In the genomic region with DNA sequence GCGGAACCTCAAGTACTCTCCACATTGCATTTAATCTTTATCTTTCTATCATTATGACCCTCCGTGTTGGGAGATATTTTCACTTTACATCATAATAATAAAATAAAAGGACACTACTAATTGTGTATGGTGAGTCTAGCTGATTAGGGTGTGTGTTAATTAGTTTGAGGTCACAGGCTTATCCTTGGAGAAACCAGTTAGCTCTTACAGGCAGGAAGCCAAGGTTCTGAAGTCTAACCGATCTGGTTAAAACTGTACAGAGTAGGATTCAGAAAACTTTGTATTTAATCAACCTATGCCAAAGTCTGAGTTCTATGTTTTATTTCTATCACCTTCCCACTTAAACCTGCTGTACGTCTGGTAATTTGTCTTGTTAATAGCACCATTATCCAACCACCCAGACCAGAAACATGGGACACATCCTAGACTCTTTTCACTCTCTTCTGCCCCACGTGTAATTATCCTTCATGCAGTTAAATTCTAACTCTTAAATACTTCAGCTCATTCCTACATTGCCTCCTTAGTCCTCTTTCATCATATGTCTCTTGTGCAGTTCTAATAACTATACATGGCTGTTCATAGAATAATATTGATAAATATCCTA, we compare ENCODE assay signal across 17 cellular contexts. TPM values are rescaled to one million over a fixed set of nuclear protein-coding genes. Genes with fewer than 3 reads are reported as not detected.
A peak's percentile ranks its signal among the peaks of the same experiment; 100 is the strongest.
DNase-seq lines count a peak whose midpoint lies in the region; ATAC-seq and TF ChIP-seq lines count a peak whose summit lies in the region.
"Had no signal": no experiment of that assay in that cellular context is flagged by ENCODE, and none has a peak within 500 bp of the region (broad histone marks: within the 10 kb centered on the region; RNA-seq: fewer than 3 reads in every experiment).

No MANE protein-coding gene starts in this region.

- peaks cover 58% of the 10 kb centered on the region for H3K36me3 Mint-ChIP-seq in T-helper 2 cell treated with Interferon-gamma antibody and Interleukin-4, amounts not matched to agents 5 μg/mL and 100 μg/mL, for 36 hours (ENCODE audit: low read depth)
- H3K36me3 Mint-ChIP-seq in activated T-helper 17 cell treated with anti-CD3 and anti-CD28 coated beads, Interleukin-2, amount 50 U/mL, for 72 hours (ENCODE audit: low read depth), result peaks cover 94% of the 10 kb centered on the region

- H4K20me1 ChIP-seq in GM23248 (ENCODE audit: insufficient read depth) (peaks cover 28% of the 10 kb centered on the region), osteoblast (ENCODE audit: insufficient read depth, low read length) (peaks cover 39% of the 10 kb centered on the region)

- H3K9me2 ChIP-seq in GM23248 (ENCODE audit: insufficient read depth), result no peaks in the 10 kb centered on the region

- H3K27me3 Mint-ChIP-seq in T-helper 2 cell treated with Interferon-gamma antibody and Interleukin-4, amounts not matched to agents 5 μg/mL and 100 μg/mL, for 36 hours (ENCODE audit: low read depth), result no peaks in the 10 kb centered on the region
- H3K27me3 Mint-ChIP-seq in activated T-helper 17 cell treated with anti-CD3 and anti-CD28 coated beads, Interleukin-2, amount 50 U/mL, for 72 hours, result no peaks in the 10 kb centered on the region
- H3K27me3 Mint-ChIP-seq: activated naive CD8-positive, alpha-beta T cell treated with anti-CD3 and anti-CD28 coated beads, Interleukin-2, amount 10 ng/mL, durations not matched to agents 7 days and 5 days; effector memory CD8-positive, alpha-beta T cell had no signal

- H3K36me3 ChIP-seq in GM23248 (ENCODE audit: low read depth) (peaks cover 38% of the 10 kb centered on the region), osteoblast (ENCODE audit: insufficient read depth, low read length) (peaks cover 20% of the 10 kb centered on the region)

- WGBS in GM23248 (ENCODE audit: low coverage in 1 of 2, low lambda C conversion rate in 2 of 2, missing lambda C conversion rate in 2 of 2), 2 experiments, result 77 to 80% methylated on average over 5 of the region's 5 CpGs

- in situ Hi-C loops in GM23248 (cut with MboI), result loop anchor here (10.0 kb wide), 1 partner anchor 396 kb away; no protein-coding TSS in a partner anchor

- no peak overlapping the region for H3K9ac ChIP-seq in GM23248

- peak overlapping the region; percentile 94 for H3K27ac ChIP-seq in GM23248
- peak overlapping the region; percentile 35 for H3K27ac ChIP-seq in osteoblast (ENCODE audit: low read depth, low read length)
- no peak overlapping the region for H3K27ac ChIP-seq in coronary artery
- H3K27ac ChIP-seq: neutrophil, transverse colon had no signal

- no peak for ATAC-seq in activated T-helper 17 cell treated with anti-CD3 and anti-CD28 coated beads, Interleukin-2, amount 50 U/mL, for 72 hours (replicated peaks)
- ATAC-seq in left colon, result no peak
- ATAC-seq: effector memory CD8-positive, alpha-beta T cell had no signal

- peaks cover 92% of the 10 kb centered on the region for H3F3A ChIP-seq in GM23248 (ENCODE audit: insufficient read depth)

- H3K9me3 Mint-ChIP-seq in T-helper 2 cell treated with Interferon-gamma antibody and Interleukin-4, amounts not matched to agents 5 μg/mL and 100 μg/mL, for 36 hours, result no peaks in the 10 kb centered on the region
- no peaks in the 10 kb centered on the region for H3K9me3 Mint-ChIP-seq in activated T-helper 17 cell treated with anti-CD3 and anti-CD28 coated beads, Interleukin-2, amount 50 U/mL, for 72 hours
- H3K9me3 Mint-ChIP-seq: activated naive CD8-positive, alpha-beta T cell treated with anti-CD3 and anti-CD28 coated beads, Interleukin-2, amount 10 ng/mL, durations not matched to agents 7 days and 5 days; effector memory CD8-positive, alpha-beta T cell had no signal

- H3K27ac Mint-ChIP-seq in T-helper 2 cell treated with Interferon-gamma antibody and Interleukin-4, amounts not matched to agents 5 μg/mL and 100 μg/mL, for 36 hours, result peak overlapping the region; percentile 10
- H3K27ac Mint-ChIP-seq in activated T-helper 17 cell treated with anti-CD3 and anti-CD28 coated beads, Interleukin-2, amount 50 U/mL, for 72 hours, result peak overlapping the region; percentile 47
- H3K27ac Mint-ChIP-seq: activated naive CD8-positive, alpha-beta T cell treated with anti-CD3 and anti-CD28 coated beads, Interleukin-2, amount 10 ng/mL, durations not matched to agents 7 days and 5 days had no signal

- no peak overlapping the region for H2AFZ ChIP-seq in GM23248
- no peak overlapping the region for H2AFZ ChIP-seq in osteoblast (ENCODE audit: low read length)

- H3K4me2 ChIP-seq in GM23248 (ENCODE audit: unreplicated experiment) (peak overlapping the region; percentile 15), osteoblast (ENCODE audit: insufficient read depth, low read length) (no peak overlapping the region)

- H3K9me3 ChIP-seq in GM23248 (ENCODE audit: low read depth), result no peaks in the 10 kb centered on the region
- no peaks in the 10 kb centered on the region for H3K9me3 ChIP-seq in osteoblast (ENCODE audit: low read depth, low read length)
- H3K9me3 ChIP-seq: neutrophil, sigmoid colon, transverse colon had no signal

- peaks cover 64% of the 10 kb centered on the region for H3K4me1 Mint-ChIP-seq in T-helper 2 cell treated with Interferon-gamma antibody and Interleukin-4, amounts not matched to agents 5 μg/mL and 100 μg/mL, for 36 hours (ENCODE audit: low read depth)
- peaks cover 51% of the 10 kb centered on the region for H3K4me1 Mint-ChIP-seq in activated T-helper 17 cell treated with anti-CD3 and anti-CD28 coated beads, Interleukin-2, amount 50 U/mL, for 72 hours

- H3K27me3 ChIP-seq in GM23248 (replicated peaks; ENCODE audit: insufficient read depth), result no peaks in the 10 kb centered on the region
- no peaks in the 10 kb centered on the region for H3K27me3 ChIP-seq in osteoblast (ENCODE audit: insufficient read depth, low read length)
- H3K27me3 ChIP-seq: neutrophil, sigmoid colon, transverse colon had no signal

- intact Hi-C loops in left colon (cut with DNase I, micrococcal nuclease), result no loop called here

- H3K4me1 ChIP-seq in GM23248 (ENCODE audit: insufficient read depth), result peaks cover 98% of the 10 kb centered on the region
- H3K4me1 ChIP-seq in osteoblast (ENCODE audit: insufficient read depth, low read length), result peaks cover 96% of the 10 kb centered on the region

- H3K4me3 ChIP-seq in GM23248, result no peak overlapping the region
- H3K4me3 ChIP-seq in osteoblast (ENCODE audit: insufficient read depth, low read length), result no peak overlapping the region
- H3K4me3 ChIP-seq in coronary artery, result no peak overlapping the region
- H3K4me3 ChIP-seq: sigmoid colon, transverse colon had no signal

- DNase-seq in T-helper 2 cell treated with Interferon-gamma antibody and Interleukin-4, amounts not matched to agents 5 μg/mL and 100 μg/mL, for 36 hours (ENCODE audit: low spot score), result no peak
- no peak for DNase-seq in T-helper 2 cell
- no peak for DNase-seq in GM23248
- no peak for DNase-seq in osteoblast (ENCODE audit: insufficient read length, low spot score, missing footprints)
- no peak for DNase-seq in coronary artery (ENCODE audit: low spot score)
- no peak for DNase-seq in activated effector memory CD4-positive, alpha-beta T cell treated with anti-CD3 and anti-CD28 coated beads, Interleukin-2, amount 50 U/mL, for 16 hours
- DNase-seq in left colon, result no peak
- DNase-seq: activated CD8-positive, alpha-beta memory T cell treated with anti-CD3 and anti-CD28 coated beads, Interleukin-2, amount 50 U/mL, for 48 hours; activated naive CD8-positive, alpha-beta T cell treated with anti-CD3 and anti-CD28 coated beads, Interleukin-2, amount 10 ng/mL, durations not matched to agents 7 days and 5 days; effector memory CD8-positive, alpha-beta T cell; foreskin fibroblast; NCI-H510A; sigmoid colon; stimulated activated CD4-positive, alpha-beta T cell treated with anti-CD3 and anti-CD28 coated beads, Interleukin-4, amount 100 ng/mL, for 24 hours; transverse colon had no signal

- no peak for TF ChIP-seq CTCF in osteoblast (IDR thresholded peaks at IDR 0.05; ENCODE audit: extremely low read depth, low read depth, low read length)
- TF ChIP-seq CTCF in coronary artery (IDR thresholded peaks at IDR 0.05), result no peak

- H3K4me3 Mint-ChIP-seq in T-helper 2 cell treated with Interferon-gamma antibody and Interleukin-4, amounts not matched to agents 5 μg/mL and 100 μg/mL, for 36 hours, result peak overlapping the region; percentile 35
- peak overlapping the region; percentile 51 for H3K4me3 Mint-ChIP-seq in activated T-helper 17 cell treated with anti-CD3 and anti-CD28 coated beads, Interleukin-2, amount 50 U/mL, for 72 hours
- H3K4me3 Mint-ChIP-seq: activated naive CD8-positive, alpha-beta T cell treated with anti-CD3 and anti-CD28 coated beads, Interleukin-2, amount 10 ng/mL, durations not matched to agents 7 days and 5 days had no signal

- peaks cover 100% of the 10 kb centered on the region for H3K79me2 ChIP-seq in GM23248 (ENCODE audit: insufficient read depth)
- peaks cover 91% of the 10 kb centered on the region for H3K79me2 ChIP-seq in osteoblast (ENCODE audit: insufficient read depth, low read length)

RNA-seq across cellular contexts. Expression of a gene that starts 14.6 kb away (rescaled TPM):
- total RNA-seq in GM23248 (2014; rRNA removed; shearing (Covaris generic)), result 89.5 and 103 TPM in 2 replicates
- 35.1 and 39.7 TPM in 2 replicates for polyA plus RNA-seq in GM23248 (2016; fragmentation: Nextera tagmentation; extraction: Ambion mirVana)
- total RNA-seq in activated T-helper 17 cell treated with anti-CD3 and anti-CD28 coated beads, Interleukin-2, amount 50 U/mL, for 72 hours, result 10 to 100 TPM; 44.4 to 57.3 TPM
- total RNA-seq in osteoblast, result 28.2 and 30.4 TPM in 2 replicates
- 10 to 100 TPM; 31.1 to 33.9 TPM for total RNA-seq in left colon

Comparison
In these comparisons a context has a peak if more than half of its experiments do, and no peak if none do; other contexts are left out.
1. H3K27ac ChIP-seq: peak in GM23248 (single experiment) and osteoblast (single experiment); none in coronary artery (0 of 2).